In the genomic region with DNA sequence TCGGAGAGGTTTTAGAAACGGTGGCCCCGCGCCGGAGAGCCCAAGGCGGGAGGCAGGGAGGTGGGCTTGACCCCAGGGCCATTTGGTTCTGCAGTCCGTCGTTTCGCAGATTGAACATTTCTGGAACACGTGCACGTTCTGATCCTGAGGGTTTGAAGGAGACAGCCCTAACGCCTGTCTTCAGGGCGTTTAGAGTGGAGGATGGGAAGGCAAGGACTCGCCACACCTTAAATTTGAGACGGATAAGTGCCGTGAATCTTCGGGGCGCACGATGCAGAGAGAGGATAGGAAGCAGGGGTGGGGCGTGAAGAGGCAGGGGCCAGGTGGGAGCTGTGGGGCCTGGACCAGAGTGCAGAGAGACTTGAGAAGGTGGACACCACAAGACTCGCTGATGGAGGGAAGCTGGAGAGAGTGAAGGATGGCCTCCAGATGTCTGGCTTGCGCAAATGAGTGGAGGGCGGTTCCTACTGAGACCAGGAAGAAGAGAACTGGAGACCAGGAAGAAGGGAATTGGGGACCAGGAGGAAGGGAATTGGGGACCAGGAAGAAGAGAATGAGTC, we compare ENCODE assay signal across 2 cellular contexts.
TF ChIP-seq lines count a peak whose summit lies in the region.

No MANE protein-coding gene starts in this region.

TF ChIP-seq in SK-N-SH, 30 proteins besides CTCF, POLR2A, EP300 and RAD21 (continued from another document):
- TF ChIP-seq, protein P1, sequence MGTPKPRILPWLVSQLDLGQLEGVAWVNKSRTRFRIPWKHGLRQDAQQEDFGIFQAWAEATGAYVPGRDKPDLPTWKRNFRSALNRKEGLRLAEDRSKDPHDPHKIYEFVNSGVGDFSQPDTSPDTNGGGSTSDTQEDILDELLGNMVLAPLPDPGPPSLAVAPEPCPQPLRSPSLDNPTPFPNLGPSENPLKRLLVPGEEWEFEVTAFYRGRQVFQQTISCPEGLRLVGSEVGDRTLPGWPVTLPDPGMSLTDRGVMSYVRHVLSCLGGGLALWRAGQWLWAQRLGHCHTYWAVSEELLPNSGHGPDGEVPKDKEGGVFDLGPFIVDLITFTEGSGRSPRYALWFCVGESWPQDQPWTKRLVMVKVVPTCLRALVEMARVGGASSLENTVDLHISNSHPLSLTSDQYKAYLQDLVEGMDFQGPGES (IDR thresholded peaks at IDR 0.05; ENCODE audit: low read depth, low read length), result no peak
- no peak for TF ChIP-seq SMC3 (IDR thresholded peaks at IDR 0.05; ENCODE audit: low read depth, low read length)
- no peak for TF ChIP-seq RXRA (IDR thresholded peaks at IDR 0.05; ENCODE audit: borderline replicate concordance, low read depth)
- TF ChIP-seq ELF1 (IDR thresholded peaks at IDR 0.05), result no peak
- TF ChIP-seq, protein P2, sequence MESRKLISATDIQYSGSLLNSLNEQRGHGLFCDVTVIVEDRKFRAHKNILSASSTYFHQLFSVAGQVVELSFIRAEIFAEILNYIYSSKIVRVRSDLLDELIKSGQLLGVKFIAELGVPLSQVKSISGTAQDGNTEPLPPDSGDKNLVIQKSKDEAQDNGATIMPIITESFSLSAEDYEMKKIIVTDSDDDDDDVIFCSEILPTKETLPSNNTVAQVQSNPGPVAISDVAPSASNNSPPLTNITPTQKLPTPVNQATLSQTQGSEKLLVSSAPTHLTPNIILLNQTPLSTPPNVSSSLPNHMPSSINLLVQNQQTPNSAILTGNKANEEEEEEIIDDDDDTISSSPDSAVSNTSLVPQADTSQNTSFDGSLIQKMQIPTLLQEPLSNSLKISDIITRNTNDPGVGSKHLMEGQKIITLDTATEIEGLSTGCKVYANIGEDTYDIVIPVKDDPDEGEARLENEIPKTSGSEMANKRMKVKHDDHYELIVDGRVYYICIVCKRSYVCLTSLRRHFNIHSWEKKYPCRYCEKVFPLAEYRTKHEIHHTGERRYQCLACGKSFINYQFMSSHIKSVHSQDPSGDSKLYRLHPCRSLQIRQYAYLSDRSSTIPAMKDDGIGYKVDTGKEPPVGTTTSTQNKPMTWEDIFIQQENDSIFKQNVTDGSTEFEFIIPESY (IDR thresholded peaks at IDR 0.05; ENCODE audit: borderline replicate concordance, low read depth), result no peak
- TF ChIP-seq FOXJ3 (CRISPR knock-in tag; IDR thresholded peaks at IDR 0.05), result no peak
- TF ChIP-seq GABPA (IDR thresholded peaks at IDR 0.05; ENCODE audit: low read depth), result no peak
- TF ChIP-seq TEAD4 (IDR thresholded peaks at IDR 0.05; ENCODE audit: borderline replicate concordance, insufficient read depth), result no peak
- TF ChIP-seq RFX5 (IDR thresholded peaks at IDR 0.05; ENCODE audit: low read length), result no peak
- TF ChIP-seq FOXM1 (IDR thresholded peaks at IDR 0.05; ENCODE audit: low read depth), result no peak
TF ChIP-seq in SK-N-SH: peak in this region for 0.

TF ChIP-seq in SK-N-SH treated with all-trans-retinoic acid at 6 μM for 48 hours, 23 proteins besides CTCF, POLR2A, EP300 and RAD21 (continued from another document):
- TF ChIP-seq ZFP3 (CRISPR knock-in tag; IDR thresholded peaks at IDR 0.05) (no peak), SNAI2 (CRISPR knock-in tag; IDR thresholded peaks at IDR 0.05) (no peak), BACH2 (CRISPR knock-in tag; IDR thresholded peaks at IDR 0.05; ENCODE audit: borderline replicate concordance) (no peak), TCF4 (CRISPR knock-in tag; IDR thresholded peaks at IDR 0.05; ENCODE audit: borderline replicate concordance) (no peak), ESRRG (CRISPR knock-in tag; IDR thresholded peaks at IDR 0.05) (no peak), RARB (CRISPR knock-in tag; IDR thresholded peaks at IDR 0.05) (no peak), ZNF8 (CRISPR knock-in tag; IDR thresholded peaks at IDR 0.05) (no peak), GLIS3 (CRISPR knock-in tag; IDR thresholded peaks at IDR 0.05) (no peak)
- TF ChIP-seq, protein P3, sequence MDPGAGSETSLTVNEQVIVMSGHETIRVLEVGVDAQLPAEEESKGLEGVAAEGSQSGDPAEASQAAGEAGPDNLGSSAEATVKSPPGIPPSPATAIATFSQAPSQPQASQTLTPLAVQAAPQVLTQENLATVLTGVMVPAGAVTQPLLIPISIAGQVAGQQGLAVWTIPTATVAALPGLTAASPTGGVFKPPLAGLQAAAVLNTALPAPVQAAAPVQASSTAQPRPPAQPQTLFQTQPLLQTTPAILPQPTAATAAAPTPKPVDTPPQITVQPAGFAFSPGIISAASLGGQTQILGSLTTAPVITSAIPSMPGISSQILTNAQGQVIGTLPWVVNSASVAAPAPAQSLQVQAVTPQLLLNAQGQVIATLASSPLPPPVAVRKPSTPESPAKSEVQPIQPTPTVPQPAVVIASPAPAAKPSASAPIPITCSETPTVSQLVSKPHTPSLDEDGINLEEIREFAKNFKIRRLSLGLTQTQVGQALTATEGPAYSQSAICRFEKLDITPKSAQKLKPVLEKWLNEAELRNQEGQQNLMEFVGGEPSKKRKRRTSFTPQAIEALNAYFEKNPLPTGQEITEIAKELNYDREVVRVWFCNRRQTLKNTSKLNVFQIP (CRISPR knock-in tag; IDR thresholded peaks at IDR 0.05; ENCODE audit: borderline replicate concordance, low read depth), result no peak
- TF ChIP-seq, protein P4, sequence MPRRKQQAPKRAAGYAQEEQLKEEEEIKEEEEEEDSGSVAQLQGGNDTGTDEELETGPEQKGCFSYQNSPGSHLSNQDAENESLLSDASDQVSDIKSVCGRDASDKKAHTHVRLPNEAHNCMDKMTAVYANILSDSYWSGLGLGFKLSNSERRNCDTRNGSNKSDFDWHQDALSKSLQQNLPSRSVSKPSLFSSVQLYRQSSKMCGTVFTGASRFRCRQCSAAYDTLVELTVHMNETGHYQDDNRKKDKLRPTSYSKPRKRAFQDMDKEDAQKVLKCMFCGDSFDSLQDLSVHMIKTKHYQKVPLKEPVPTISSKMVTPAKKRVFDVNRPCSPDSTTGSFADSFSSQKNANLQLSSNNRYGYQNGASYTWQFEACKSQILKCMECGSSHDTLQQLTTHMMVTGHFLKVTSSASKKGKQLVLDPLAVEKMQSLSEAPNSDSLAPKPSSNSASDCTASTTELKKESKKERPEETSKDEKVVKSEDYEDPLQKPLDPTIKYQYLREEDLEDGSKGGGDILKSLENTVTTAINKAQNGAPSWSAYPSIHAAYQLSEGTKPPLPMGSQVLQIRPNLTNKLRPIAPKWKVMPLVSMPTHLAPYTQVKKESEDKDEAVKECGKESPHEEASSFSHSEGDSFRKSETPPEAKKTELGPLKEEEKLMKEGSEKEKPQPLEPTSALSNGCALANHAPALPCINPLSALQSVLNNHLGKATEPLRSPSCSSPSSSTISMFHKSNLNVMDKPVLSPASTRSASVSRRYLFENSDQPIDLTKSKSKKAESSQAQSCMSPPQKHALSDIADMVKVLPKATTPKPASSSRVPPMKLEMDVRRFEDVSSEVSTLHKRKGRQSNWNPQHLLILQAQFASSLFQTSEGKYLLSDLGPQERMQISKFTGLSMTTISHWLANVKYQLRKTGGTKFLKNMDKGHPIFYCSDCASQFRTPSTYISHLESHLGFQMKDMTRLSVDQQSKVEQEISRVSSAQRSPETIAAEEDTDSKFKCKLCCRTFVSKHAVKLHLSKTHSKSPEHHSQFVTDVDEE (CRISPR knock-in tag; IDR thresholded peaks at IDR 0.05), result no peak
- TF ChIP-seq, protein P5, sequence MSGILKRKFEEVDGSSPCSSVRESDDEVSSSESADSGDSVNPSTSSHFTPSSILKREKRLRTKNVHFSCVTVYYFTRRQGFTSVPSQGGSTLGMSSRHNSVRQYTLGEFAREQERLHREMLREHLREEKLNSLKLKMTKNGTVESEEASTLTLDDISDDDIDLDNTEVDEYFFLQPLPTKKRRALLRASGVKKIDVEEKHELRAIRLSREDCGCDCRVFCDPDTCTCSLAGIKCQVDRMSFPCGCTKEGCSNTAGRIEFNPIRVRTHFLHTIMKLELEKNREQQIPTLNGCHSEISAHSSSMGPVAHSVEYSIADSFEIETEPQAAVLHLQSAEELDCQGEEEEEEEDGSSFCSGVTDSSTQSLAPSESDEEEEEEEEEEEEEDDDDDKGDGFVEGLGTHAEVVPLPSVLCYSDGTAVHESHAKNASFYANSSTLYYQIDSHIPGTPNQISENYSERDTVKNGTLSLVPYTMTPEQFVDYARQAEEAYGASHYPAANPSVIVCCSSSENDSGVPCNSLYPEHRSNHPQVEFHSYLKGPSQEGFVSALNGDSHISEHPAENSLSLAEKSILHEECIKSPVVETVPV (CRISPR knock-in tag; IDR thresholded peaks at IDR 0.05), result no peak
- TF ChIP-seq, protein P6, sequence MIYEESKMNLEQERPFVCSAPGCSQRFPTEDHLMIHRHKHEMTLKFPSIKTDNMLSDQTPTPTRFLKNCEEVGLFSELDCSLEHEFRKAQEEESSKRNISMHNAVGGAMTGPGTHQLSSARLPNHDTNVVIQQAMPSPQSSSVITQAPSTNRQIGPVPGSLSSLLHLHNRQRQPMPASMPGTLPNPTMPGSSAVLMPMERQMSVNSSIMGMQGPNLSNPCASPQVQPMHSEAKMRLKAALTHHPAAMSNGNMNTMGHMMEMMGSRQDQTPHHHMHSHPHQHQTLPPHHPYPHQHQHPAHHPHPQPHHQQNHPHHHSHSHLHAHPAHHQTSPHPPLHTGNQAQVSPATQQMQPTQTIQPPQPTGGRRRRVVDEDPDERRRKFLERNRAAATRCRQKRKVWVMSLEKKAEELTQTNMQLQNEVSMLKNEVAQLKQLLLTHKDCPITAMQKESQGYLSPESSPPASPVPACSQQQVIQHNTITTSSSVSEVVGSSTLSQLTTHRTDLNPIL (CRISPR knock-in tag; IDR thresholded peaks at IDR 0.05; ENCODE audit: low read depth), result no peak
